36 cellular contexts compared by ENCODE assay signal in the genomic region with DNA sequence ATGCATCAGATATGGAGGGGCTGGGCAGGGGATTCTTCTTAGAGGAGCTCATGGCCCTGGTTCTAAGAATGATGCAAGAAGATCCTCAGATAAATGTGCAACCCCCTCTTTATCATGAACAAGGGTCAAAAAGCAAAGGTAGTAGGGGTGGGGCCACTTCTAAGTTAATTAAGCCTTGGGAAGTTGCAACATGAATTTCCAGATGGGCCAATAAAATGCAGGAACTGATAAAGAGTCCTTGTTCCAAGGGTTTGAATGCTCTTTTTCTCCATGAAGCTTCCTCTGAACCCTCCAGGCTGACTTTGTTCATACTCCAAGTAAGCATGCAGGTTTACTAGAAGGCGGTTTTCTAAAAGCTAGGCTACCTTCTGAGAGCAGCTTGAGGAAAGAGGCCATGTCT. TPM values are rescaled to one million over a fixed set of nuclear protein-coding genes. Genes with fewer than 3 reads are reported as not detected.
"Had no signal": no experiment of that assay in that cellular context is flagged by ENCODE, and none has a peak within 500 bp of the region (broad histone marks: within the 10 kb centered on the region; RNA-seq: fewer than 3 reads in every experiment).

No MANE protein-coding gene starts in this region.

- ATAC-seq: activated CD4-positive, alpha-beta T cell treated with anti-CD3 and anti-CD28 coated beads for 36 hours; activated CD8-positive, alpha-beta memory T cell treated with anti-CD3 and anti-CD28 coated beads, Interleukin-2, amount 10 ng/mL, durations not matched to agents 7 days and 5 days; activated CD8-positive, alpha-beta T cell treated with anti-CD3 and anti-CD28 coated beads, Interleukin-2, amount 10 ng/mL, durations not matched to agents 7 days and 5 days; activated naive CD4-positive, alpha-beta T cell treated with anti-CD3 and anti-CD28 coated beads, Interleukin-2, amount 50 U/mL, for 72 hours; body of pancreas had no signal

- H3K4me1 Mint-ChIP-seq: activated B cell treated with CpG ODN at 0.5 μM for 24 hours; activated CD4-positive, alpha-beta memory T cell treated with anti-CD3 and anti-CD28 coated beads, Interleukin-2, amount 10 ng/mL, durations not matched to agents 7 days and 5 days; activated CD4-positive, alpha-beta T cell treated with anti-CD3 and anti-CD28 coated beads for 36 hours; activated CD4-positive, alpha-beta T cell treated with anti-CD3 and anti-CD28 coated beads, Interleukin-2, amount 10 ng/mL, durations not matched to agents 7 days and 5 days; activated CD8-positive, alpha-beta memory T cell treated with anti-CD3 and anti-CD28 coated beads, Interleukin-2, amount 10 ng/mL, durations not matched to agents 7 days and 5 days; activated naive CD8-positive, alpha-beta T cell treated with anti-CD3 and anti-CD28 coated beads for 36 hours had no signal

- H3K9me3 Mint-ChIP-seq: activated B cell treated with CpG ODN at 0.5 μM for 24 hours; activated CD4-positive, alpha-beta memory T cell treated with anti-CD3 and anti-CD28 coated beads, Interleukin-2, amount 10 ng/mL, durations not matched to agents 7 days and 5 days; activated CD4-positive, alpha-beta T cell treated with anti-CD3 and anti-CD28 coated beads, Interleukin-2, amount 10 ng/mL, durations not matched to agents 7 days and 5 days; activated naive CD4-positive, alpha-beta T cell treated with anti-CD3 and anti-CD28 coated beads for 36 hours; activated naive CD4-positive, alpha-beta T cell treated with anti-CD3 and anti-CD28 coated beads, Interleukin-2, amount 50 U/mL, for 72 hours; activated naive CD8-positive, alpha-beta T cell treated with anti-CD3 and anti-CD28 coated beads for 36 hours; activated T-cell treated with anti-CD3 and anti-CD28 coated beads, Interleukin-2, amount 50 U/mL, for 24 hours; activated T-helper 2 cell treated with anti-CD3 and anti-CD28 coated beads, Interferon-gamma antibody, Interleukin-2, Interleukin-4, amounts not matched to agents 10 μg/mL and 5 μg/mL and 100 μg/mL, durations not matched to agents 14 hours and 24 hours and 36 hours; T-helper 1 cell treated with Interleukin-12 subunit alpha and Interleukin-12 subunit beta and Interleukin-4 antibody, amounts not matched to agents 30 μg/mL and 1 μg/mL, for 36 hours; T-helper 2 cell treated with Interferon-gamma antibody and Interleukin-4, amounts not matched to agents 5 μg/mL and 100 μg/mL, for 36 hours had no signal

- H3K36me3 Mint-ChIP-seq: activated CD8-positive, alpha-beta memory T cell treated with anti-CD3 and anti-CD28 coated beads, Interleukin-2, amount 10 ng/mL, durations not matched to agents 7 days and 5 days; activated naive CD4-positive, alpha-beta T cell treated with anti-CD3 and anti-CD28 coated beads, Interleukin-2, amount 50 U/mL, for 72 hours; activated naive CD8-positive, alpha-beta T cell treated with anti-CD3 and anti-CD28 coated beads for 36 hours had no signal

- H3K9me3 ChIP-seq: adrenal gland, body of pancreas, breast epithelium had no signal

- H3K4me3 Mint-ChIP-seq: activated B cell treated with CpG ODN at 0.5 μM for 24 hours; activated CD4-positive, alpha-beta memory T cell treated with anti-CD3 and anti-CD28 coated beads, Interleukin-2, amount 10 ng/mL, durations not matched to agents 7 days and 5 days; activated CD4-positive, alpha-beta T cell treated with anti-CD3 and anti-CD28 coated beads for 36 hours; activated CD4-positive, alpha-beta T cell treated with anti-CD3 and anti-CD28 coated beads, Interleukin-2, amount 10 ng/mL, durations not matched to agents 7 days and 5 days; activated CD8-positive, alpha-beta memory T cell treated with anti-CD3 and anti-CD28 coated beads, Interleukin-2, amount 10 ng/mL, durations not matched to agents 7 days and 5 days; activated CD8-positive, alpha-beta T cell treated with anti-CD3 and anti-CD28 coated beads, Interleukin-2, amount 10 ng/mL, durations not matched to agents 7 days and 5 days; activated naive CD4-positive, alpha-beta T cell treated with anti-CD3 and anti-CD28 coated beads for 36 hours; activated naive CD8-positive, alpha-beta T cell treated with anti-CD3 and anti-CD28 coated beads for 36 hours; activated T-cell treated with anti-CD3 and anti-CD28 coated beads, Interleukin-2, amount 50 U/mL, for 24 hours; T-helper 1 cell treated with Interleukin-12 subunit alpha and Interleukin-12 subunit beta and Interleukin-4 antibody, amounts not matched to agents 30 μg/mL and 1 μg/mL, for 36 hours; T-helper 2 cell treated with Interferon-gamma antibody and Interleukin-4, amounts not matched to agents 5 μg/mL and 100 μg/mL, for 36 hours had no signal

- H3K27me3 ChIP-seq: adrenal gland, body of pancreas, brain microvascular endothelial cell, breast epithelium had no signal

- H3K27ac ChIP-seq: adrenal gland, body of pancreas, brain microvascular endothelial cell, breast epithelium, VCaP had no signal

- H3K36me3 ChIP-seq: adrenal gland, brain microvascular endothelial cell, breast epithelium had no signal

- H3K27ac Mint-ChIP-seq: activated B cell treated with CpG ODN at 0.5 μM for 24 hours; activated CD4-positive, alpha-beta memory T cell treated with anti-CD3 and anti-CD28 coated beads, Interleukin-2, amount 10 ng/mL, durations not matched to agents 7 days and 5 days; activated CD4-positive, alpha-beta T cell treated with anti-CD3 and anti-CD28 coated beads for 36 hours; activated CD4-positive, alpha-beta T cell treated with anti-CD3 and anti-CD28 coated beads, Interleukin-2, amount 10 ng/mL, durations not matched to agents 7 days and 5 days; activated CD8-positive, alpha-beta memory T cell treated with anti-CD3 and anti-CD28 coated beads, Interleukin-2, amount 10 ng/mL, durations not matched to agents 7 days and 5 days; activated CD8-positive, alpha-beta T cell treated with anti-CD3 and anti-CD28 coated beads, Interleukin-2, amount 10 ng/mL, durations not matched to agents 7 days and 5 days; activated naive CD4-positive, alpha-beta T cell treated with anti-CD3 and anti-CD28 coated beads for 36 hours; activated naive CD4-positive, alpha-beta T cell treated with anti-CD3 and anti-CD28 coated beads, Interleukin-2, amount 50 U/mL, for 72 hours; activated naive CD8-positive, alpha-beta T cell treated with anti-CD3 and anti-CD28 coated beads for 36 hours; activated T-cell treated with anti-CD3 and anti-CD28 coated beads, Interleukin-2, amount 50 U/mL, for 24 hours; activated T-helper 2 cell treated with anti-CD3 and anti-CD28 coated beads, Interferon-gamma antibody, Interleukin-2, Interleukin-4, amounts not matched to agents 10 μg/mL and 5 μg/mL and 100 μg/mL, durations not matched to agents 14 hours and 24 hours and 36 hours; T-helper 1 cell treated with Interleukin-12 subunit alpha and Interleukin-12 subunit beta and Interleukin-4 antibody, amounts not matched to agents 30 μg/mL and 1 μg/mL, for 36 hours; T-helper 2 cell treated with Interferon-gamma antibody and Interleukin-4, amounts not matched to agents 5 μg/mL and 100 μg/mL, for 36 hours had no signal

- DNase-seq: activated B cell treated with CpG ODN at 0.5 μM for 24 hours; activated CD4-positive, alpha-beta memory T cell treated with anti-CD3 and anti-CD28 coated beads, Interleukin-2, amount 10 ng/mL, durations not matched to agents 7 days and 5 days; activated CD4-positive, alpha-beta T cell treated with anti-CD3 and anti-CD28 coated beads for 1 hour; activated CD4-positive, alpha-beta T cell treated with anti-CD3 and anti-CD28 coated beads for 36 hours; activated CD4-positive, alpha-beta T cell treated with anti-CD3 and anti-CD28 coated beads for 48 hours; activated CD4-positive, alpha-beta T cell treated with anti-CD3 and anti-CD28 coated beads, Interleukin-2, amount 10 ng/mL, durations not matched to agents 7 days and 5 days; activated CD4-positive, alpha-beta T cell treated with anti-CD3 and anti-CD28 coated beads, Interleukin-2, amount 50 U/mL, for 48 hours; activated CD8-positive, alpha-beta memory T cell treated with anti-CD3 and anti-CD28 coated beads for 24 hours; activated CD8-positive, alpha-beta memory T cell treated with anti-CD3 and anti-CD28 coated beads, Interleukin-2, amount 10 ng/mL, durations not matched to agents 7 days and 5 days; activated CD8-positive, alpha-beta memory T cell treated with anti-CD3 and anti-CD28 coated beads, Interleukin-2, amount 50 U/mL, for 48 hours; activated CD8-positive, alpha-beta T cell treated with anti-CD3 and anti-CD28 coated beads, Interleukin-2, amount 10 ng/mL, durations not matched to agents 7 days and 5 days; activated effector memory CD4-positive, alpha-beta T cell treated with anti-CD3 and anti-CD28 coated beads, Interleukin-2, amount 50 U/mL, for 16 hours; activated gamma-delta T cell treated with Interleukin-2 at 50 U/mL for 16 hours; activated naive CD4-positive, alpha-beta T cell; activated naive CD4-positive, alpha-beta T cell treated with anti-CD3 and anti-CD28 coated beads for 36 hours; activated naive CD4-positive, alpha-beta T cell treated with anti-CD3 and anti-CD28 coated beads, Interleukin-2, amount 50 U/mL, for 16 hours; activated naive CD8-positive, alpha-beta T cell treated with anti-CD3 and anti-CD28 coated beads for 36 hours; activated T-cell treated with anti-CD3 and anti-CD28 coated beads, Interleukin-2, amount 50 U/mL, for 24 hours; activated T-cell treated with anti-CD3 and anti-CD28 coated beads, Interleukin-2, amount 50 U/mL, for 48 hours; adrenal gland; amniotic stem cell; aorta; body of pancreas; brain microvascular endothelial cell; central memory CD4-positive, alpha-beta T cell; T-helper 1 cell; T-helper 2 cell; T-helper 9 cell had no signal

- H3K4me1 ChIP-seq: adrenal gland, body of pancreas, breast epithelium had no signal

- H3K4me3 ChIP-seq: adrenal gland, body of pancreas, breast epithelium had no signal

RNA-seq across cellular contexts. Expression of gene PCA3, which starts 25.6 kb away (rescaled TPM):
- total RNA-seq: activated B cell treated with CpG ODN at 0.5 μM for 24 hours; activated CD4-positive, alpha-beta memory T cell treated with anti-CD3 and anti-CD28 coated beads, Interleukin-2, amount 10 ng/mL, durations not matched to agents 7 days and 5 days; activated CD4-positive, alpha-beta T cell treated with anti-CD3 and anti-CD28 coated beads for 36 hours; activated CD4-positive, alpha-beta T cell treated with anti-CD3 and anti-CD28 coated beads, Interleukin-2, amount 10 ng/mL, durations not matched to agents 7 days and 5 days; activated CD8-positive, alpha-beta memory T cell treated with anti-CD3 and anti-CD28 coated beads, Interleukin-2, amount 10 ng/mL, durations not matched to agents 7 days and 5 days; activated CD8-positive, alpha-beta T cell treated with anti-CD3 and anti-CD28 coated beads, Interleukin-2, amount 10 ng/mL, durations not matched to agents 7 days and 5 days; activated naive CD4-positive, alpha-beta T cell treated with anti-CD3 and anti-CD28 coated beads for 36 hours; activated naive CD4-positive, alpha-beta T cell treated with anti-CD3 and anti-CD28 coated beads, Interleukin-2, amount 50 U/mL, for 72 hours; activated naive CD8-positive, alpha-beta T cell treated with anti-CD3 and anti-CD28 coated beads for 36 hours; activated T-helper 2 cell treated with anti-CD3 and anti-CD28 coated beads, Interferon-gamma antibody, Interleukin-2, Interleukin-4, amounts not matched to agents 10 μg/mL and 5 μg/mL and 100 μg/mL, durations not matched to agents 14 hours and 24 hours and 36 hours; astrocyte; body of pancreas; cardiac septum had no signal
- polyA plus RNA-seq: adrenal gland had no signal
